ENCODE assay signal across 8 cellular contexts in the genomic region with DNA sequence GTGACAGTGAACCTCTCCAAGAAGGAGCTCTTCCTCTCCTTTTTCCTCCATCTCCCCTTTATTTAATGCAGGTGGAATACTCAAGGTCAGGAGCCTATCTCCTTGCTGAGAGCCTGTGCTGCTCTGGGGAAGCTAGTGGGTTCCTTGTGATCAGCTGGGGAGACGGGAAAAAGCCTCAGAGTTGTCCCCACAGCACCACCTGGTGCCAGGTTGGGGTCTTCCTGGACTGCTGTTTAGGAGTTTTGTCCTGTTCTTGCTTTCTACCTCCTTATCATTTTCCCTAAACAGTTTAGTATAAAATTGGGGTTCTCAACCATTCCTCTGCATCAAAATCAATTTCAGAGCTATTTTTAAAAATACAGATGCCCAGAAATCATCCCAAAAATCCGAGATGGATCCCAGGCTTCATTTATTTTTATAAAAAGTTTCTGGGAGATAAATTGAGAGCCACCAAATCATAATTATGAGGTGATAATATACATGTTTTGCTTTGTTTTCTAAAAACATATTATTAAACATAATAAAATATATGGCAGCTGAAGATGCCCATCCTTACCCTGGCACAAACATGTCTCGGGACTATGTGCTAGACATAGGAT. TPM values are rescaled to one million over a fixed set of nuclear protein-coding genes. Genes with fewer than 3 reads are reported as not detected.
DNase-seq lines count a peak whose midpoint lies in the region; ATAC-seq, FAIRE-seq and TF ChIP-seq lines count a peak whose summit lies in the region.

No MANE protein-coding gene starts in this region.

- H3K23me2 ChIP-seq in H1 (ENCODE audit: low read depth, low read length): no peaks in the 10 kb centered on the region

- no peak overlapping the region for H3K23ac ChIP-seq in H1 (ENCODE audit: insufficient read length)

- peak; percentile 71 for FAIRE-seq in H1 (lab: Jason Lieb, UNC)

- H3K4me1 ChIP-seq in PC-3 (ENCODE audit: insufficient read depth, low read length): no peaks in the 10 kb centered on the region
- no peaks in the 10 kb centered on the region for H3K4me1 ChIP-seq in H1 (replicated peaks in 1 of 4; ENCODE audit: control insufficient read depth in 3 of 4, insufficient read depth in 4 of 4, low read length in 3 of 4)

- H3K27me3 Mint-ChIP-seq in nephron (ENCODE audit: low read depth): no peaks in the 10 kb centered on the region

- no peak overlapping the region for H4K8ac ChIP-seq in H1 (ENCODE audit: extremely low read depth, insufficient read depth, low read length)

- no peaks in the 10 kb centered on the region for H3K9me2 ChIP-seq in PC-3 (replicated peaks; ENCODE audit: low read length)

- H4K91ac ChIP-seq in H1 (replicated peaks; ENCODE audit: insufficient read length, low read length): no peak overlapping the region

- H3K79me2 ChIP-seq in PC-3 (ENCODE audit: low read length) (no peaks in the 10 kb centered on the region), H1 (ENCODE audit: control insufficient read depth in 1 of 2, insufficient read depth in 2 of 2, low read length in 2 of 2) (no peaks in the 10 kb centered on the region)

- TF ChIP-seq EP300 in H1 (IDR thresholded peaks at IDR 0.05; ENCODE audit: borderline replicate concordance in 1 of 2, low read depth in 2 of 2, low read length in 2 of 2): no peak

- 33% methylated on average over 3 of the region's 3 CpGs; no CpG with 5 or more reads in 1 of the 2 experiments for WGBS in H1 (ENCODE audit: extremely low coverage in 1 of 2, insufficient coverage in 1 of 2, insufficient read length in 1 of 2, insufficient replicate concordance in 2 of 2, low coverage in 1 of 2, low lambda C conversion rate in 2 of 2, missing lambda C conversion rate in 1 of 2), 2 experiments

- no peaks in the 10 kb centered on the region for H3K36me3 ChIP-seq in PC-3 (ENCODE audit: low read depth, low read length)
- H3K36me3 ChIP-seq in H1 (ENCODE audit: control insufficient read depth in 2 of 4, insufficient read depth in 4 of 4, low read length in 3 of 4): no peaks in the 10 kb centered on the region

- no peaks in the 10 kb centered on the region for H3K79me1 ChIP-seq in H1 (ENCODE audit: low read depth, low read length)

- H3K27ac Mint-ChIP-seq in nephron: peak overlapping the region in 1 of 3 experiments; percentile 33

- no peaks in the 10 kb centered on the region for H4K20me1 ChIP-seq in PC-3 (ENCODE audit: low read length)
- H4K20me1 ChIP-seq in H1 (replicated peaks in 1 of 2; ENCODE audit: control insufficient read depth in 1 of 2, insufficient read depth in 2 of 2, low read length in 2 of 2): no peaks in the 10 kb centered on the region

- no peaks in the 10 kb centered on the region for H3K27me3 ChIP-seq in HL-60 (ENCODE audit: insufficient read depth, poor library complexity, severe bottlenecking)
- no peaks in the 10 kb centered on the region for H3K27me3 ChIP-seq in PC-3 (ENCODE audit: low read length)
- no peaks in the 10 kb centered on the region for H3K27me3 ChIP-seq in H1 (replicated peaks in 1 of 4; ENCODE audit: control insufficient read depth in 3 of 4, extremely low read depth in 1 of 4, insufficient read depth in 3 of 4, low read length in 3 of 4)

- no peak overlapping the region for H3K27ac ChIP-seq in HL-60 (replicated peaks)
- no peak overlapping the region for H3K27ac ChIP-seq in PC-3 (ENCODE audit: low read length)
- no peak overlapping the region for H3K27ac ChIP-seq in H1 (ENCODE audit: low read depth, low read length)

- H3K4me3 ChIP-seq in HL-60 (replicated peaks; ENCODE audit: insufficient read depth, low read length) (no peak overlapping the region), PC-3 (ENCODE audit: low read length) (no peak overlapping the region), H1 (ENCODE audit: extremely low read depth in 1 of 4, insufficient read depth in 2 of 4, low read depth in 3 of 4, low read length in 4 of 4) (no peak overlapping the region)

- H2AFZ ChIP-seq in PC-3 (ENCODE audit: low read length): no peak overlapping the region
- no peak overlapping the region for H2AFZ ChIP-seq in H1 (ENCODE audit: low read length)

- H2BK20ac ChIP-seq in H1 (ENCODE audit: low read length): no peak overlapping the region

- H3K4ac ChIP-seq in H1 (replicated peaks; ENCODE audit: insufficient read length, low read depth, low read length): no peak overlapping the region

- H4K5ac ChIP-seq in H1 (ENCODE audit: insufficient read length, low read depth, low read length): no peak overlapping the region

- no peak overlapping the region for H2AK5ac ChIP-seq in H1 (ENCODE audit: low read depth, low read length)

- TF ChIP-seq CTCF in HL-60 (IDR thresholded peaks at IDR 0.05; ENCODE audit: insufficient read depth, low read length): peak; percentile 17
- peak; percentile 77 for TF ChIP-seq CTCF in PC-3 (conservative IDR thresholded peaks at IDR 0.05; ENCODE audit: low read depth, low read length)
- TF ChIP-seq CTCF in H1 (IDR thresholded peaks at IDR 0.05; ENCODE audit: control extremely low read depth in 1 of 3, insufficient read depth in 1 of 3, low read depth in 1 of 3, low read length in 3 of 3): peak; percentile 80 to 87 (median 83)
- peak; percentile 61 to 74 (median 71) for TF ChIP-seq CTCF in nephron (IDR thresholded peaks at IDR 0.05; ENCODE audit: unreplicated experiment in 3 of 3)

- no peak overlapping the region for H2BK120ac ChIP-seq in H1 (replicated peaks; ENCODE audit: low read depth, low read length)

- no peak overlapping the region for H2BK12ac ChIP-seq in H1 (ENCODE audit: low read depth, low read length)

- intact Hi-C loops in PC-3 (cut with micrococcal nuclease): loop anchor here (1.0 to 2.0 kb wide), 7 partner anchors 138 to 460 kb away; no protein-coding TSS in a partner anchor

- POLR2A ChIA-PET in PC-3 (lab: Charles Lee; ENCODE audit: unreplicated experiment): interaction anchor here (0.6 kb wide), 1 partner anchor 319 kb away, joined by 3 read pairs; no protein-coding TSS in a partner anchor
- POLR2A ChIA-PET in H1 (lab: Charles Lee; ENCODE audit: partially characterized antibody): interaction anchor here (0.6 to 1.4 kb wide), 9 partner anchors 45 to 416 kb away, joined by 3 to 4 read pairs (median 3); no protein-coding TSS in a partner anchor

- H3K36me3 Mint-ChIP-seq in nephron (ENCODE audit: low read depth): no peaks in the 10 kb centered on the region

- DNase-seq in A172 (ENCODE audit: low spot score) (peak; percentile 84), ELR (ENCODE audit: low read depth) (peak; percentile 67), HL-60 (ENCODE audit: low read depth in 1 of 2, low spot score in 1 of 2) (peak in 1 of 2 experiments; percentile 34), PC-3 (peak; percentile 74), H1 (ENCODE audit: low read depth in 1 of 2, low spot score in 2 of 2) (peak; percentile 60 to 84), NCI-H510A treated with DMSO at 0.1 percent for 48 hours (lab: John Stamatoyannopoulos, UW) (no peak)

- no TSS peak for BruUV-seq in PC-3 (replicated peaks; lab: Mats Ljungman, UMichigan)

- peaks cover 5% of the 10 kb centered on the region for H3K4me1 Mint-ChIP-seq in nephron

- H3K4me3 Mint-ChIP-seq in nephron: no peak overlapping the region

- TF ChIP-seq RAD21 in H1 (IDR thresholded peaks at IDR 0.05 in 1 of 2, conservative IDR thresholded peaks at IDR 0.05 in 1 of 2; ENCODE audit: low read depth in 2 of 2, low read length in 2 of 2): peak; percentile 94

- H2BK5ac ChIP-seq in H1 (ENCODE audit: low read depth, low read length): no peak overlapping the region

- H3F3A ChIP-seq in PC-3 (ENCODE audit: low read length, unreplicated experiment): no peaks in the 10 kb centered on the region

- CTCF ChIA-PET in PC-3 (lab: Charles Lee) (interaction anchor here (0.8 to 2.1 kb wide), 6 partner anchors 190 to 459 kb away, joined by 3 to 11 read pairs (median 6); no protein-coding TSS in a partner anchor), H1 (lab: Charles Lee; ENCODE audit: partially characterized antibody) (interaction anchor here (0.5 to 7.4 kb wide), 63 partner anchors 8 to 1839 kb away, joined by 3 to 102 read pairs (median 4); a partner anchor contains a TSS)

- H2BK15ac ChIP-seq in H1 (ENCODE audit: low read length): no peak overlapping the region

- H3K9ac ChIP-seq in PC-3 (ENCODE audit: low read length): no peak overlapping the region
- no peak overlapping the region for H3K9ac ChIP-seq in H1 (replicated peaks in 1 of 4; ENCODE audit: extremely low read depth in 1 of 4, low read depth in 3 of 4, low read length in 3 of 4)

- H3K18ac ChIP-seq in H1 (ENCODE audit: extremely low read depth, low read length): no peak overlapping the region

- no peaks in the 10 kb centered on the region for H3K9me3 Mint-ChIP-seq in nephron

- no peak for TF ChIP-seq POLR2A in H1 (IDR thresholded peaks at IDR 0.05; ENCODE audit: control extremely low read depth in 1 of 2, low read depth in 2 of 2, low read length in 2 of 2)

- H3K14ac ChIP-seq in H1 (ENCODE audit: insufficient read length): no peak overlapping the region

- ATAC-seq in PC-3 (peak; percentile 99), HG03039 (IDR thresholded peaks at IDR 0.05; ENCODE audit: unreplicated experiment) (no peak)

- H3K9me3 ChIP-seq in PC-3 (ENCODE audit: low read length): no peaks in the 10 kb centered on the region
- no peaks in the 10 kb centered on the region for H3K9me3 ChIP-seq in H1 (ENCODE audit: insufficient read depth in 2 of 2, low read depth in 1 of 2, low read length in 1 of 2)

- H3K4me2 ChIP-seq in PC-3 (ENCODE audit: low read length): no peak overlapping the region
- H3K4me2 ChIP-seq in H1 (ENCODE audit: insufficient read depth in 1 of 2, low read depth in 2 of 2, low read length in 2 of 2): no peak overlapping the region

- no peak overlapping the region for H3K56ac ChIP-seq in H1 (replicated peaks; ENCODE audit: insufficient read length, low read depth, low read length)

TF ChIP-seq in H1, 55 proteins besides CTCF, POLR2A, EP300 and RAD21:
- TF ChIP-seq CHD1 (IDR thresholded peaks at IDR 0.05; ENCODE audit: low read depth, low read length): no peak
- TF ChIP-seq BACH1 (IDR thresholded peaks at IDR 0.05; ENCODE audit: low read length): no peak
- no peak for TF ChIP-seq TBP (IDR thresholded peaks at IDR 0.05; ENCODE audit: low read depth, low read length)
- 0 out of 2 replicates have a peak, but pooled peaks have one; percentile 7 for TF ChIP-seq SP2 (IDR thresholded peaks at IDR 0.05; ENCODE audit: low read length)

RNA-seq across cellular contexts. Expression of a gene that starts 44.3 kb away (rescaled TPM):
- total RNA-seq in A172 (2014; rRNA removed; shearing (Covaris generic)): 0.05 TPM in 1 of 2 replicates, not detected in the other
- 7.9 and 12.0 TPM in 2 replicates for total RNA-seq in PC-3 (2014; rRNA removed)
- total RNA-seq in H1 (2021; fragmentation: NEBNext Ultra II Directional; extraction: Animal tissue kit (Norgen Biotek cat#: 25700)): 17.1 and 17.2 TPM in 2 replicates
- polyA plus RNA-seq in H1 (2011; rRNA removed): 1.2 and 2.0 TPM in 2 replicates
- polyA plus RNA-seq in H1 (2011; cell fraction: cytosol; rRNA removed): 2.3 TPM
- 2.0 TPM for polyA plus RNA-seq in H1 (2011; cell fraction: nucleus; rRNA removed)
- 4.6 to 6.8 TPM (median 5.1 TPM) in 4 replicates for polyA plus RNA-seq in H1 (2012, experiment 1 of 2)
- polyA plus RNA-seq in H1 (2012, experiment 2 of 2): 0.28 TPM
- 6.3 TPM for polyA plus RNA-seq in H1 (2013, experiment 1 of 2)
- polyA plus RNA-seq in H1 (2013, experiment 2 of 2): 5.8 TPM
- polyA minus RNA-seq in H1 (2011; rRNA and poly(A)+ RNA removed): 17.6 and 27.1 TPM in 2 replicates
- polyA minus RNA-seq in H1 (2011; cell fraction: cytosol; rRNA and poly(A)+ RNA removed): 15.5 TPM
- 29.1 TPM for polyA minus RNA-seq in H1 (2011; cell fraction: nucleus; rRNA and poly(A)+ RNA removed)

Comparison
In these comparisons a context has a peak if more than half of its experiments do, and no peak if none do; other contexts are left out.
1. CTCF ChIP-seq: peak in every context shown above with its lines; median percentile 83 in H1; 77 in PC-3; 71 in nephron; 17 in HL-60.